9 cellular contexts compared by ENCODE assay signal in genomic region chr2:84816426-84817026, GRCh38.
DNase-seq lines count a peak whose midpoint lies in the region; ATAC-seq lines count a peak whose summit lies in the region.
"Had no signal": no experiment of that assay in that cellular context is flagged by ENCODE, and none has a peak within 500 bp of the region (broad histone marks: within the 10 kb centered on the region; RNA-seq: fewer than 3 reads in every experiment).

No MANE protein-coding gene starts in this region.

- H3K9me3 Mint-ChIP-seq in naive B cell: peaks cover 0 to 2% (median 0%) of the 10 kb centered on the region in 7 donors

- peak overlapping the region in 4 of 8 donors; percentile 37 to 58 (median 48) for H3K4me3 Mint-ChIP-seq in naive B cell

- peaks cover 0 to 17% (median 0%) of the 10 kb centered on the region in 3 donors for H3K27me3 Mint-ChIP-seq in naive B cell

- peaks cover 0 to 4% of the 10 kb centered on the region in 2 donors for H3K36me3 Mint-ChIP-seq in naive B cell

- peaks cover 15 to 50% (median 23%) of the 10 kb centered on the region in 3 donors for H3K4me1 Mint-ChIP-seq in naive B cell

- peak; percentile 27 to 39 for ATAC-seq in activated CD4-positive, CD25-positive, alpha-beta regulatory T cell treated with anti-CD3 and anti-CD28 coated beads, Interleukin-2, amount 50 U/mL, for 24 hours
- ATAC-seq in GM21515 (IDR thresholded peaks at IDR 0.05; ENCODE audit: unreplicated experiment): peak; percentile 75
- ATAC-seq in HG03139 (IDR thresholded peaks at IDR 0.05; ENCODE audit: unreplicated experiment): peak; percentile 58
- ATAC-seq in naive B cell (ENCODE audit: low read depth in 2 of 2): no peak

- H3K27ac Mint-ChIP-seq in naive B cell: peak overlapping the region in 5 of 6 donors; percentile 44 to 94 (median 85)

- DNase-seq in activated CD4-positive, CD25-positive, alpha-beta regulatory T cell (lab: John Stamatoyannopoulos, UW): no peak
- DNase-seq in naive B cell (no peak), NCI-H748 treated with DMSO at 0.1 percent for 48 hours (lab: John Stamatoyannopoulos, UW) (no peak), NCI-H1105 treated with DMSO at 0.1 percent for 48 hours (lab: John Stamatoyannopoulos, UW) (no peak)
- DNase-seq in activated CD4-positive, alpha-beta T cell treated with anti-CD3 and anti-CD28 coated beads for 48 hours: no peak
- DNase-seq: mesenchymal stem cell had no signal

Comparison
In these comparisons a context has a peak if more than half of its experiments do, and no peak if none do; other contexts are left out.
1. ATAC-seq: peak in activated CD4-positive, CD25-positive, alpha-beta regulatory T cell treated with anti-CD3 and anti-CD28 coated beads, Interleukin-2, amount 50 U/mL, for 24 hours (2 of 2), GM21515 (single experiment) and HG03139 (single experiment); none in naive B cell (0 of 2).